8 cellular contexts compared by ENCODE assay signal in genomic region chr15:94164202-94164807, GRCh38.
DNase-seq lines count a peak whose midpoint lies in the region; ATAC-seq, FAIRE-seq and TF ChIP-seq lines count a peak whose summit lies in the region.

No MANE protein-coding gene starts in this region.

- H3K9ac ChIP-seq in H1 (replicated peaks in 1 of 4; ENCODE audit: extremely low read depth in 1 of 4, low read depth in 3 of 4, low read length in 3 of 4), result no peak overlapping the region

- H4K5ac ChIP-seq in H1 (ENCODE audit: insufficient read length, low read depth, low read length), result no peak overlapping the region

- TF ChIP-seq RAD21 in H1 (IDR thresholded peaks at IDR 0.05 in 1 of 2, conservative IDR thresholded peaks at IDR 0.05 in 1 of 2; ENCODE audit: low read depth in 2 of 2, low read length in 2 of 2), result peak; percentile 95

- H3K36me3 ChIP-seq in H1 (ENCODE audit: control insufficient read depth in 2 of 4, insufficient read depth in 4 of 4, low read length in 3 of 4) (no peaks in the 10 kb centered on the region), stomach (no peaks in the 10 kb centered on the region)
- no peaks in the 10 kb centered on the region for H3K36me3 ChIP-seq in naive thymus-derived CD4-positive, alpha-beta T cell (ENCODE audit: control insufficient read depth in 2 of 3, insufficient read depth in 3 of 3, low read length in 3 of 3)

- H4K91ac ChIP-seq in H1 (replicated peaks; ENCODE audit: insufficient read length, low read length), result no peak overlapping the region

- no peak overlapping the region for H2BK12ac ChIP-seq in H1 (ENCODE audit: low read depth, low read length)

- ATAC-seq in HG02610 (IDR thresholded peaks at IDR 0.05; ENCODE audit: unreplicated experiment), result peak; percentile 45
- ATAC-seq in naive thymus-derived CD4-positive, alpha-beta T cell, result peak; percentile 77

- H3K4ac ChIP-seq in H1 (replicated peaks; ENCODE audit: insufficient read length, low read depth, low read length), result no peak overlapping the region

- H3K4me1 ChIP-seq in H1 (replicated peaks in 1 of 4; ENCODE audit: control insufficient read depth in 3 of 4, insufficient read depth in 4 of 4, low read length in 3 of 4) (no peaks in the 10 kb centered on the region), stomach (no peaks in the 10 kb centered on the region)
- H3K4me1 ChIP-seq in naive thymus-derived CD4-positive, alpha-beta T cell (ENCODE audit: control insufficient read depth in 2 of 2, insufficient read depth in 2 of 2, low read length in 2 of 2), result no peaks in the 10 kb centered on the region

- H3K4me3 ChIP-seq in H1 (ENCODE audit: extremely low read depth in 1 of 4, insufficient read depth in 2 of 4, low read depth in 3 of 4, low read length in 4 of 4) (no peak overlapping the region), stomach (no peak overlapping the region)
- H3K4me3 ChIP-seq in naive thymus-derived CD4-positive, alpha-beta T cell (ENCODE audit: low read length), result no peak overlapping the region

- no peak overlapping the region for H3K56ac ChIP-seq in H1 (replicated peaks; ENCODE audit: insufficient read length, low read depth, low read length)

- H2AFZ ChIP-seq in H1 (ENCODE audit: low read length), result peak overlapping the region; percentile 78; the same call in 1 of the 2 replicates

- no peak overlapping the region for H3K18ac ChIP-seq in H1 (ENCODE audit: extremely low read depth, low read length)

- POLR2A ChIA-PET in activated CD4-positive, alpha-beta memory T cell treated with anti-CD3 and anti-CD28 coated beads for 36 hours (lab: Charles Lee), result interaction anchor here (0.7 to 1.4 kb wide), 2 partner anchors 66 to 159 kb away, joined by 3 to 9 read pairs; no protein-coding TSS in a partner anchor
- POLR2A ChIA-PET in H1 (lab: Charles Lee; ENCODE audit: partially characterized antibody), result no interaction called here
- POLR2A ChIA-PET in naive thymus-derived CD4-positive, alpha-beta T cell (lab: Charles Lee), result no interaction called here

- H2BK15ac ChIP-seq in H1 (ENCODE audit: low read length), result no peak overlapping the region

- no peaks in the 10 kb centered on the region for H4K20me1 ChIP-seq in H1 (replicated peaks in 1 of 2; ENCODE audit: control insufficient read depth in 1 of 2, insufficient read depth in 2 of 2, low read length in 2 of 2)

- H3K9me3 ChIP-seq in H1 (ENCODE audit: insufficient read depth in 2 of 2, low read depth in 1 of 2, low read length in 1 of 2) (no peaks in the 10 kb centered on the region), stomach (no peaks in the 10 kb centered on the region)
- H3K9me3 ChIP-seq in naive thymus-derived CD4-positive, alpha-beta T cell (ENCODE audit: control insufficient read depth in 2 of 3, low read length in 3 of 3), result no peaks in the 10 kb centered on the region

- no peaks in the 10 kb centered on the region for H3K27me3 Mint-ChIP-seq in activated CD4-positive, alpha-beta memory T cell treated with anti-CD3 and anti-CD28 coated beads for 36 hours
- H3K27me3 Mint-ChIP-seq in naive thymus-derived CD4-positive, alpha-beta T cell, result peaks cover 0 to 30% (median 4%) of the 10 kb centered on the region in 5 donors

- CTCF ChIA-PET in activated CD4-positive, alpha-beta memory T cell treated with anti-CD3 and anti-CD28 coated beads for 36 hours (lab: Charles Lee), result interaction anchor here (0.6 to 8.2 kb wide), 42 partner anchors 10 to 1224 kb away, joined by 3 to 309 read pairs (median 4); partner anchors contain the start of gene MCTP2
- CTCF ChIA-PET in H1 (lab: Charles Lee; ENCODE audit: partially characterized antibody), result interaction anchor here (0.6 to 8.6 kb wide), 32 partner anchors 9 to 888 kb away, joined by 3 to 194 read pairs (median 4); partner anchors contain the start of gene MCTP2
- CTCF ChIA-PET in naive thymus-derived CD4-positive, alpha-beta T cell (lab: Charles Lee), result interaction anchor here (0.6 to 5.5 kb wide), 6 partner anchors 9 to 169 kb away, joined by 3 to 78 read pairs (median 3); no protein-coding TSS in a partner anchor

- H3K4me2 ChIP-seq in H1 (ENCODE audit: insufficient read depth in 1 of 2, low read depth in 2 of 2, low read length in 2 of 2), result no peak overlapping the region

- DNase-seq in DMS53 (lab: John Stamatoyannopoulos, UW), result peak; percentile 75
- peak; percentile 15 for DNase-seq in NCI-H524 treated with DMSO at 0.1 percent for 48 hours (lab: John Stamatoyannopoulos, UW)
- peak; percentile 68 for DNase-seq in activated CD4-positive, alpha-beta memory T cell treated with anti-CD3 and anti-CD28 coated beads for 36 hours
- DNase-seq in H1 (ENCODE audit: low read depth in 1 of 2, low spot score in 2 of 2), result peak; percentile 31 to 82
- DNase-seq in naive thymus-derived CD4-positive, alpha-beta T cell, result peak in 8 of 9 donors; percentile 18 to 53 (median 35)
- DNase-seq in stomach, result peak; percentile 63
- DNase-seq in GOT3 (lab: John Stamatoyannopoulos, UW), result no peak

- H3K4me1 Mint-ChIP-seq in activated CD4-positive, alpha-beta memory T cell treated with anti-CD3 and anti-CD28 coated beads for 36 hours (ENCODE audit: low read depth), result no peaks in the 10 kb centered on the region
- peaks cover 0 to 9% (median 0%) of the 10 kb centered on the region in 7 donors for H3K4me1 Mint-ChIP-seq in naive thymus-derived CD4-positive, alpha-beta T cell

- H3K27me3 ChIP-seq in H1 (replicated peaks in 1 of 4; ENCODE audit: control insufficient read depth in 3 of 4, extremely low read depth in 1 of 4, insufficient read depth in 3 of 4, low read length in 3 of 4), result no peaks in the 10 kb centered on the region
- H3K27me3 ChIP-seq in naive thymus-derived CD4-positive, alpha-beta T cell (ENCODE audit: control insufficient read depth in 2 of 2, insufficient read depth in 2 of 2, low read length in 2 of 2), result no peaks in the 10 kb centered on the region
- H3K27me3 ChIP-seq in stomach, result no peaks in the 10 kb centered on the region

- no peaks in the 10 kb centered on the region for H3K36me3 Mint-ChIP-seq in activated CD4-positive, alpha-beta memory T cell treated with anti-CD3 and anti-CD28 coated beads for 36 hours
- peaks cover 0 to 7% (median 0%) of the 10 kb centered on the region in 5 donors for H3K36me3 Mint-ChIP-seq in naive thymus-derived CD4-positive, alpha-beta T cell

- H4K8ac ChIP-seq in H1 (ENCODE audit: extremely low read depth, insufficient read depth, low read length), result no peak overlapping the region

- no peaks in the 10 kb centered on the region for H3K9me3 Mint-ChIP-seq in activated CD4-positive, alpha-beta memory T cell treated with anti-CD3 and anti-CD28 coated beads for 36 hours
- peaks cover 0 to 3% (median 0%) of the 10 kb centered on the region in 11 donors for H3K9me3 Mint-ChIP-seq in naive thymus-derived CD4-positive, alpha-beta T cell

- H3K27ac Mint-ChIP-seq in activated CD4-positive, alpha-beta memory T cell treated with anti-CD3 and anti-CD28 coated beads for 36 hours, result no peak overlapping the region
- H3K27ac Mint-ChIP-seq in naive thymus-derived CD4-positive, alpha-beta T cell, result no peak overlapping the region

- H3K79me2 ChIP-seq in H1 (ENCODE audit: control insufficient read depth in 1 of 2, insufficient read depth in 2 of 2, low read length in 2 of 2), result no peaks in the 10 kb centered on the region

- no peak overlapping the region for H2BK120ac ChIP-seq in H1 (replicated peaks; ENCODE audit: low read depth, low read length)

- H3K4me3 Mint-ChIP-seq in activated CD4-positive, alpha-beta memory T cell treated with anti-CD3 and anti-CD28 coated beads for 36 hours, result no peak overlapping the region
- no peak overlapping the region for H3K4me3 Mint-ChIP-seq in naive thymus-derived CD4-positive, alpha-beta T cell

- no peak overlapping the region for H3K23ac ChIP-seq in H1 (ENCODE audit: insufficient read length)

- no peak overlapping the region for H2BK20ac ChIP-seq in H1 (ENCODE audit: low read length)

- no peak for TF ChIP-seq EP300 in H1 (IDR thresholded peaks at IDR 0.05; ENCODE audit: borderline replicate concordance in 1 of 2, low read depth in 2 of 2, low read length in 2 of 2)
- no peak for TF ChIP-seq EP300 in stomach (IDR thresholded peaks at IDR 0.05)

- H3K23me2 ChIP-seq in H1 (ENCODE audit: low read depth, low read length), result no peaks in the 10 kb centered on the region

- H2BK5ac ChIP-seq in H1 (ENCODE audit: low read depth, low read length), result no peak overlapping the region

- no peak overlapping the region for H3K14ac ChIP-seq in H1 (ENCODE audit: insufficient read length)

- H2AK5ac ChIP-seq in H1 (ENCODE audit: low read depth, low read length), result no peak overlapping the region

- peak; percentile 86 for FAIRE-seq in H1 (lab: Jason Lieb, UNC)

- 47% methylated on average over 9 of the region's 10 CpGs; no CpG with 5 or more reads in 1 of the 2 experiments for WGBS in H1 (ENCODE audit: extremely low coverage in 1 of 2, insufficient coverage in 1 of 2, insufficient read length in 1 of 2, insufficient replicate concordance in 2 of 2, low coverage in 1 of 2, low lambda C conversion rate in 2 of 2, missing lambda C conversion rate in 1 of 2), 2 experiments
- WGBS in stomach, 5 donors, result 37 to 46% (median 42%) methylated on average over 10 of the region's 10 CpGs

- H3K79me1 ChIP-seq in H1 (ENCODE audit: low read depth, low read length), result no peaks in the 10 kb centered on the region

- peak; percentile 35 to 88 (median 80) for TF ChIP-seq CTCF in H1 (IDR thresholded peaks at IDR 0.05; ENCODE audit: control extremely low read depth in 1 of 3, insufficient read depth in 1 of 3, low read depth in 1 of 3, low read length in 3 of 3)
- TF ChIP-seq CTCF in stomach (IDR thresholded peaks at IDR 0.05), result peak in 5 of 7 experiments; percentile 59 to 87 (median 82)

- H3K27ac ChIP-seq in H1 (ENCODE audit: low read depth, low read length), result no peak overlapping the region
- no peak overlapping the region for H3K27ac ChIP-seq in naive thymus-derived CD4-positive, alpha-beta T cell (ENCODE audit: low read depth, low read length)
- H3K27ac ChIP-seq in stomach, result no peak overlapping the region

- intact Hi-C loops in activated CD4-positive, alpha-beta memory T cell treated with anti-CD3 and anti-CD28 coated beads for 36 hours (cut with micrococcal nuclease), result loop anchor here (1.0 to 2.0 kb wide), 2 partner anchors 160 to 420 kb away; no protein-coding TSS in a partner anchor
- intact Hi-C loops in naive thymus-derived CD4-positive, alpha-beta T cell (cut with micrococcal nuclease), result loop anchor here (1.0 to 5.0 kb wide), 6 partner anchors 65 to 1128 kb away; no protein-coding TSS in a partner anchor
- intact Hi-C loops in stomach (cut with DNase I; ENCODE audit: low total_unique reads), result loop anchor here (5.0 kb wide), 1 partner anchor 158 kb away; no protein-coding TSS in a partner anchor

- TF ChIP-seq POLR2A in H1 (IDR thresholded peaks at IDR 0.05; ENCODE audit: control extremely low read depth in 1 of 2, low read depth in 2 of 2, low read length in 2 of 2), result no peak
- TF ChIP-seq POLR2A in stomach (IDR thresholded peaks at IDR 0.05), result no peak

TF ChIP-seq in H1, 55 proteins besides CTCF, POLR2A, EP300 and RAD21 (continues in another document):
- TF ChIP-seq CBX8 (IDR thresholded peaks at IDR 0.05; ENCODE audit: borderline replicate concordance, low read depth, low read length), result no peak
